8 cellular contexts compared by ENCODE assay signal in the genomic region with DNA sequence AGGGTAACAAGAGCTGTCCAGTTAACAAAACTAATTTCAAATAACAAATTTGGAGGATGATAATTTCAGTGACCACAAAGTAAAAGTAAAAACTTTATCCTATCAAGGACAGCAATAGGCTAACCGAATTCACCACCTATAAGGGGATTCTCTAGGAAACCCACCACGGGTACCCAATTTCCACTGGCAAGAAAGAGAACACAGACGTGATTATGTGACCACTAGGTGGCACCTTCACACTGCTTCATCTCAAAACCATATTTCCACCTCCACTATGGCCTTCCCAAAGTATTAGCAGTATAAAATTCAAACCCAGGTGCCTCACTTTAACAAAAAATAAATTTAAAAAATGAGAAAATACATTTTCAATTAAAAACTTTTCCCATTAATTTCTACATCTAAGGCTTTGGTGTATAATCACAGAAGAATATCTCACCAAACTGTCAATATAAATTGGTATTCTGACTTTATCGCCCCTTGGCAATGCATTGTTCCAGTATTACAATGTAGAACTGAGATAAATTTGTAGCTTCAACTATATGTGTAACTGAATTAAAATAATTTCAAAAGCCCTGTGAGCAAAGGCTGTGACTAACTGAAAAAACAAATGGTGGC.
DNase-seq lines count a peak whose midpoint lies in the region; ATAC-seq and TF ChIP-seq lines count a peak whose summit lies in the region.

No MANE protein-coding gene starts in this region.

- TF ChIP-seq CTCF in chondrocyte (IDR thresholded peaks at IDR 0.05) (peak; percentile 96), left lung (IDR thresholded peaks at IDR 0.05) (peak; percentile 69 to 82), thoracic aorta (IDR thresholded peaks at IDR 0.05) (peak; percentile 73)

- H3K4me1 ChIP-seq in Karpas-422 (ENCODE audit: low read length), result no peaks in the 10 kb centered on the region; the same call in 1 of the 2 replicates
- H3K4me1 ChIP-seq in left lung, result no peaks in the 10 kb centered on the region
- no peaks in the 10 kb centered on the region for H3K4me1 ChIP-seq in thoracic aorta (ENCODE audit: control insufficient read depth in 1 of 2, low read depth in 2 of 2)

- no peaks in the 10 kb centered on the region for H3K9me2 ChIP-seq in Karpas-422 (replicated peaks; ENCODE audit: insufficient read depth, low read length)

- no peaks in the 10 kb centered on the region for H3K9me3 ChIP-seq in Karpas-422 (ENCODE audit: low read length)
- H3K9me3 ChIP-seq in left lung, result no peaks in the 10 kb centered on the region
- no peaks in the 10 kb centered on the region for H3K9me3 ChIP-seq in thoracic aorta

- H3K9ac ChIP-seq in Karpas-422 (ENCODE audit: low read length), result no peak overlapping the region

- no peaks in the 10 kb centered on the region for H4K20me1 ChIP-seq in Karpas-422 (ENCODE audit: insufficient read depth, low read depth, low read length)

- H3K27ac ChIP-seq in Karpas-422 (ENCODE audit: low read length) (no peak overlapping the region), left lung (no peak overlapping the region), thoracic aorta (no peak overlapping the region)

- H3K27me3 ChIP-seq in Karpas-422 (ENCODE audit: low read length) (no peaks in the 10 kb centered on the region), left lung (no peaks in the 10 kb centered on the region), thoracic aorta (replicated peaks; ENCODE audit: insufficient read depth) (no peaks in the 10 kb centered on the region)

- H3K79me2 ChIP-seq in Karpas-422 (ENCODE audit: low read length), result no peaks in the 10 kb centered on the region

- H2AFZ ChIP-seq in Karpas-422 (ENCODE audit: low read length), result no peak overlapping the region

- H3K4me1 Mint-ChIP-seq in chondrocyte (ENCODE audit: low read depth), result peaks cover 53% of the 10 kb centered on the region

- H3K27ac Mint-ChIP-seq in chondrocyte (ENCODE audit: unreplicated experiment), result no peak overlapping the region

- in situ Hi-C loops in SK-MEL-5 (cut with HindIII; ENCODE audit: low pct_unique_long_range_greater_than_20kb, low sequenced_read_pairs), result no loop called here

- H3K4me3 ChIP-seq in Karpas-422 (ENCODE audit: low read length) (no peak overlapping the region), left lung (no peak overlapping the region), thoracic aorta (no peak overlapping the region)

- no peaks in the 10 kb centered on the region for H3K36me3 Mint-ChIP-seq in chondrocyte (ENCODE audit: low read depth)

- ATAC-seq in left lung (peak; percentile 88), thoracic aorta (ENCODE audit: insufficient number of reproducible peaks, low FRiP score, low read depth) (no peak), HG03442 (IDR thresholded peaks at IDR 0.05; ENCODE audit: unreplicated experiment) (no peak)

- no peaks in the 10 kb centered on the region for H3K27me3 Mint-ChIP-seq in chondrocyte (ENCODE audit: low read depth)

- no peak overlapping the region for H3K4me2 ChIP-seq in Karpas-422 (ENCODE audit: low read depth, low read length, poor library complexity, severe bottlenecking)

- H3K36me3 ChIP-seq in Karpas-422 (ENCODE audit: insufficient read depth, low read length) (no peaks in the 10 kb centered on the region), left lung (no peaks in the 10 kb centered on the region), thoracic aorta (no peaks in the 10 kb centered on the region)

- intact Hi-C loops in left lung (cut with DNase I), result no loop called here

- DNase-seq in activated CD4-positive, alpha-beta T cell treated with anti-CD3 and anti-CD28 coated beads for 24 hours (ENCODE audit: low read depth in 2 of 2), result peak; percentile 2 to 27
- no peak for DNase-seq in activated CD4-positive, alpha-beta T cell treated with anti-CD3 and anti-CD28 coated beads for 1 hour
- DNase-seq in Karpas-422 (peak; percentile 73), SK-MEL-5 (ENCODE audit: low read depth, low spot score) (peak; percentile 68), chondrocyte (ENCODE audit: low spot score) (no peak), left lung (no peak), thoracic aorta (ENCODE audit: low spot score) (no peak)

- H3K9me3 Mint-ChIP-seq in chondrocyte (ENCODE audit: low read depth), result no peaks in the 10 kb centered on the region

- H3K4me3 Mint-ChIP-seq in chondrocyte (ENCODE audit: unreplicated experiment), result no peak overlapping the region

Comparison
In these comparisons a context has a peak if more than half of its experiments do, and no peak if none do; other contexts are left out.
1. DNase-seq: peak in activated CD4-positive, alpha-beta T cell treated with anti-CD3 and anti-CD28 coated beads for 24 hours (2 of 2), Karpas-422 (single experiment) and SK-MEL-5 (single experiment); none in activated CD4-positive, alpha-beta T cell treated with anti-CD3 and anti-CD28 coated beads for 1 hour (single experiment), chondrocyte (single experiment), left lung (0 of 2) and thoracic aorta (single experiment).
2. Peak in every context shown above with its lines, with median percentiles within 50 percentile points of each other: CTCF ChIP-seq.